7 cellular contexts compared by ENCODE assay signal in the genomic region with DNA sequence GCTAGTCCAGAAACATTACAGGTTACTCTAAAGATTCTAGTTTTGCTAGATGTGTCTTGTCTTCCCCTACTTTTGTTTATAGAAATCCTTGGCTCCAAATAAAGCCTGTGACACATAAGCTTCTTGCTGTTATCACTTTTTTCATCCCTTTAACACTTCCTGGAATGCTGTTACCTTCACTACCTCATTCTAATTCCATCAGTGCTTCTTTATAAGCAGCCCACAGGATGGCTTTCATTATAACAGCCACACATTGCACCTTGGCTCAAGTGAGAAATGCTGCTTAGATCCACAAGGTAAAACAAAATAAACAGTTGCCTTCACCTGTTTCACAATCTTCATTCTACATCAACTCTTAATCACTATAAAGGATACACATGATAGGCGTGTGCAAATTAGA.
"Had no signal": no experiment of that assay in that cellular context is flagged by ENCODE, and none has a peak within 500 bp of the region (broad histone marks: within the 10 kb centered on the region; RNA-seq: fewer than 3 reads in every experiment).

No MANE protein-coding gene starts in this region.

- FAIRE-seq: H1, HTR-8/SVneo had no signal

- H3K9ac ChIP-seq: KMS-11 had no signal

- H3K27ac ChIP-seq: KMS-11 had no signal

- H3K4me2 ChIP-seq: GM23338, KMS-11 had no signal

- H3K4me3 ChIP-seq: GM23338 had no signal

- H2AFZ ChIP-seq: GM23338 had no signal

- DNase-seq: H7, HCEC 1CT, KBM-7 had no signal

- ATAC-seq: GM23338 had no signal
